Comparison of ENCODE assay signal across 1 cellular context in the genomic region with DNA sequence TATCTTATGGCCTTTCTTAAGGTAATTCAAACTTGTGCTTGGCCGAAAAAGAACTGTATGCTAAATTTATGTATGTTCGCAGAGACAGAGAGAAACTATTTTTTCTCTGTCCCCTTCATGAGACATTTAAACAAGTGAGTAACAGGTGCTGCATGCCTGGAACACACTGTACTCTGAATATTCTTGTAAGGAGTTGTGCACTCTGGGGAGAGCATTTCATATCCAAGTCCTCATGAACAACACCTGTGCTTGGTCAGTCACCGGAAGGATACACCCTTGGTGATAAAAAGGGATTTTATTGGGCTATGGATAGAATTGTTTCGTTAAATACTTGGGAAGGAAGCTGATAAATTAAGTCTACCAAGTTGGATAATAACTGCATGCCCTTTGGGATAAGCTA.
TF ChIP-seq lines count a peak whose summit lies in the region.

No MANE protein-coding gene starts in this region.

TF ChIP-seq in HepG2, 621 proteins besides CTCF, POLR2A, EP300 and RAD21 (continued from another document):
- TF ChIP-seq, protein P1, sequence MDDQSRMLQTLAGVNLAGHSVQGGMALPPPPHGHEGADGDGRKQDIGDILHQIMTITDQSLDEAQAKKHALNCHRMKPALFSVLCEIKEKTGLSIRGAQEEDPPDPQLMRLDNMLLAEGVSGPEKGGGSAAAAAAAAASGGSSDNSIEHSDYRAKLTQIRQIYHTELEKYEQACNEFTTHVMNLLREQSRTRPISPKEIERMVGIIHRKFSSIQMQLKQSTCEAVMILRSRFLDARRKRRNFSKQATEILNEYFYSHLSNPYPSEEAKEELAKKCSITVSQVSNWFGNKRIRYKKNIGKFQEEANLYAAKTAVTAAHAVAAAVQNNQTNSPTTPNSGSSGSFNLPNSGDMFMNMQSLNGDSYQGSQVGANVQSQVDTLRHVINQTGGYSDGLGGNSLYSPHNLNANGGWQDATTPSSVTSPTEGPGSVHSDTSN (CRISPR knock-in tag; IDR thresholded peaks at IDR 0.05; ENCODE audit: borderline replicate concordance) = no peak
